17 cellular contexts compared by ENCODE assay signal in genomic region chr4:6235012-6235411, GRCh38. TPM values are rescaled to one million over a fixed set of nuclear protein-coding genes. Genes with fewer than 3 reads are reported as not detected.
"Had no signal": no experiment of that assay in that cellular context is flagged by ENCODE, and none has a peak within 500 bp of the region (broad histone marks: within the 10 kb centered on the region; RNA-seq: fewer than 3 reads in every experiment).

No MANE protein-coding gene starts in this region.

- H3K4me1 ChIP-seq: parathyroid adenoma, testis, tibial nerve had no signal

- H3K9me3 ChIP-seq: testis, tibial nerve had no signal

- DNase-seq: cerebellar nuclear complex; dermis blood vessel endothelial cell; foreskin melanocyte; kidney glomerular epithelial cell; mesendoderm; naive B cell; occipital lobe; stimulated activated CD4-positive, alpha-beta T cell treated with anti-CD3 and anti-CD28 coated beads, Interleukin-4, amount 100 ng/mL, for 1 hour; stimulated activated CD8-positive, alpha-beta memory T cell treated with anti-CD3 and anti-CD28 coated beads, Interleukin-4, amount 100 ng/mL, for 48 hours; stimulated activated naive CD8-positive, alpha-beta T cell treated with anti-CD3 and anti-CD28 coated beads, Interleukin-15, Interleukin-2, amounts not matched to agents 100 U/mL and 50 U/mL, for 24 hours; testis had no signal

- H3K36me3 ChIP-seq: tibial nerve had no signal

- H3K4me3 ChIP-seq: hepatocyte, testis, tibial nerve had no signal

- H3K27ac ChIP-seq: hepatocyte, parathyroid adenoma, testis, tibial nerve had no signal

- ATAC-seq: stimulated activated effector memory CD8-positive, alpha-beta T cell treated with anti-CD3 and anti-CD28 coated beads, Interleukin-12 subunit alpha, Interleukin-12 subunit beta, amount 100 ng/mL, for 72 hours; stimulated activated naive CD8-positive, alpha-beta T cell treated with anti-CD3 and anti-CD28 coated beads, Interleukin-15, Interleukin-2, amounts not matched to agents 100 U/mL and 50 U/mL, for 24 hours had no signal

- H3K27me3 ChIP-seq: hepatocyte, testis, tibial nerve had no signal

RNA-seq across cellular contexts. Expression of gene JAKMIP1, which starts 34.7 kb away (rescaled TPM):
- total RNA-seq: dermis blood vessel endothelial cell, hepatocyte, lung microvascular endothelial cell, pulmonary artery endothelial cell had no signal
